In the genomic region with DNA sequence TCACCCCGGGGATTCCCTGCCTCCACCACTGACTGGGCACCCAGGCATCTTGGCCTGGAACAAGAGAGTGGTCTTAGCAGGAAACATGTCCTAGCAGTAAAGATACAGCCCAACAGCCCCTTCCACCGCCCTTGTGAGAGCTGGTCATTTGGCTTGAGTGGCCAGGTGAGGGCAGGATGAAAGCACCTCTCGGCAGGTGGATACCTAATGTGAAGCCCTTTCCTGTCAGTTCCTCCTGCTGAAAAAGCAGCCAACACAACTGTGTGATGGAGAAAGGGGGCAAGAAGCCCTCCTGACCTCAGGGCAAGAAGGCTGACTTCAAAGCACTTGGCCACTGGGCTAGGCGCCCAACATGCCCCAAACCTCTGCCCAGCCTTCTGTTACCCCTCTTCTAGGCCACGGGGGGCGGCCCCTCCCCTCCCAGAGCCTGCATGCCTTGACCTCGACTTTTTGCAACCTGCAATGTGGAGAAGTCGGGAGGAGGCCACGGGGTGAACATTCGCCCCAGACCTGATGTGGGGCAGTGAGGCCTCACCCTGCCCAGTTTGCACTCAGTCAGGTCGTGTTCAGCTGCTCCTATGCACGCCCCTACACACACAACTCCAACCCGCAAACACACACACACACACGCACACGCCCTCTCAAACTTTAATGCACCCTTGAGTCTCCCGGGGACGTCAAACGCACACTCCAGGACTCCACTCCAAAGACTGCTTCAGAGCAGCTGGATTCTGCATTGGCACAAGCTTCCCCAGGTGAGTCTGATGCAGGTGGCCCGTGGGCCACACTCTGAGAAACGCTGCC, we compare ENCODE assay signal across 9 cellular contexts. TPM values are rescaled to one million over a fixed set of nuclear protein-coding genes. Genes with fewer than 3 reads are reported as not detected.
A peak's percentile ranks its signal among the peaks of the same experiment; 100 is the strongest.
DNase-seq lines count a peak whose midpoint lies in the region; ATAC-seq, FAIRE-seq and TF ChIP-seq lines count a peak whose summit lies in the region.
"Had no signal": no experiment of that assay in that cellular context is flagged by ENCODE, and none has a peak within 500 bp of the region (broad histone marks: within the 10 kb centered on the region; RNA-seq: fewer than 3 reads in every experiment).

No MANE protein-coding gene starts in this region.

- H3K79me2 ChIP-seq in endothelial cell of umbilical vein (ENCODE audit: control insufficient read depth, insufficient read depth, low read length): no peaks in the 10 kb centered on the region

- H3K9ac ChIP-seq in BLaER1 (no peak overlapping the region), HUES6 (ENCODE audit: low read length) (no peak overlapping the region), endothelial cell of umbilical vein (replicated peaks; ENCODE audit: extremely low read depth, insufficient read depth, low read length) (no peak overlapping the region)

- ATAC-seq in GM21717 (IDR thresholded peaks at IDR 0.05; ENCODE audit: unreplicated experiment): no peak

- H3K36me3 ChIP-seq in BLaER1 (no peaks in the 10 kb centered on the region), HUES6 (ENCODE audit: control insufficient read depth, insufficient read depth, low read length) (no peaks in the 10 kb centered on the region), endothelial cell of umbilical vein (ENCODE audit: control insufficient read depth in 2 of 2, extremely low read depth in 1 of 2, insufficient read depth in 2 of 2, low read length in 2 of 2) (no peaks in the 10 kb centered on the region)

- H3K9me1 ChIP-seq in endothelial cell of umbilical vein (replicated peaks; ENCODE audit: control insufficient read depth, extremely low read depth, insufficient read depth, low read length): no peaks in the 10 kb centered on the region

- H3K9me3 ChIP-seq in BLaER1 (peaks cover 7% of the 10 kb centered on the region; the same call in 1 of the 2 replicates), HUES6 (ENCODE audit: control insufficient read depth, insufficient read depth, low read depth, low read length) (0 out of 2 replicates have a peak, but pooled peaks cover 3% of the 10 kb centered on the region), endothelial cell of umbilical vein (replicated peaks; ENCODE audit: control insufficient read depth, insufficient read depth, low read length) (no peaks in the 10 kb centered on the region)

- H3K4me3 Mint-ChIP-seq in osteocyte (ENCODE audit: unreplicated experiment): peak overlapping the region; percentile 44

- H3K4me2 ChIP-seq in BLaER1: peak overlapping the region; percentile 80
- no peak overlapping the region for H3K4me2 ChIP-seq in endothelial cell of umbilical vein (ENCODE audit: insufficient read depth, low read length)

- TF ChIP-seq POLR2A in endothelial cell of umbilical vein (IDR thresholded peaks at IDR 0.05; ENCODE audit: low read depth, low read length): no peak

- H3K4me1 ChIP-seq in BLaER1: peaks cover 9% of the 10 kb centered on the region
- H3K4me1 ChIP-seq in HUES6 (ENCODE audit: control insufficient read depth, insufficient read depth, low read length): peaks cover 15% of the 10 kb centered on the region
- no peaks in the 10 kb centered on the region for H3K4me1 ChIP-seq in endothelial cell of umbilical vein (ENCODE audit: control insufficient read depth, extremely low read depth, insufficient read depth, low read length)

- no peak overlapping the region for H2AFZ ChIP-seq in endothelial cell of umbilical vein (ENCODE audit: low read depth, low read length)

- peaks cover 8% of the 10 kb centered on the region for H3K4me1 Mint-ChIP-seq in osteocyte (ENCODE audit: unreplicated experiment)

- no peak for TF ChIP-seq CTCF in endothelial cell of umbilical vein (IDR thresholded peaks at IDR 0.05; ENCODE audit: extremely low read depth in 1 of 2, insufficient read depth in 1 of 2, low read depth in 1 of 2, low read length in 2 of 2)
- no peak for TF ChIP-seq CTCF in osteocyte (IDR thresholded peaks at IDR 0.05)

- FAIRE-seq in endothelial cell of umbilical vein (lab: Jason Lieb, UNC): no peak

- CTCF ChIA-PET in endothelial cell of umbilical vein (lab: Charles Lee): no interaction called here

- POLR2A ChIA-PET in endothelial cell of umbilical vein (lab: Charles Lee): no interaction called here

- H3K27me3 ChIP-seq in BLaER1: peaks cover 44% of the 10 kb centered on the region
- H3K27me3 ChIP-seq in HUES6 (ENCODE audit: control insufficient read depth, insufficient read depth, low read length): peaks cover 50% of the 10 kb centered on the region
- peaks cover 55 to 72% of the 10 kb centered on the region in 2 experiments for H3K27me3 ChIP-seq in endothelial cell of umbilical vein (ENCODE audit: control insufficient read depth in 2 of 2, insufficient read depth in 2 of 2, low read length in 2 of 2)

- intact Hi-C loops in endothelial cell of umbilical vein (cut with micrococcal nuclease): no loop called here

- H4K20me1 ChIP-seq in BLaER1 (no peaks in the 10 kb centered on the region), endothelial cell of umbilical vein (replicated peaks; ENCODE audit: control insufficient read depth, extremely low read depth, insufficient read depth, low read length) (no peaks in the 10 kb centered on the region)

- no peaks in the 10 kb centered on the region for H3K36me3 Mint-ChIP-seq in osteocyte (ENCODE audit: unreplicated experiment)

- H3K9me3 Mint-ChIP-seq in osteocyte (ENCODE audit: unreplicated experiment): peaks cover 3% of the 10 kb centered on the region

- H3K4me3 ChIP-seq in BLaER1 (peak overlapping the region; percentile 58), HUES6 (ENCODE audit: low read depth, low read length) (peak overlapping the region; percentile 64), endothelial cell of umbilical vein (replicated peaks in 1 of 3; ENCODE audit: insufficient read depth in 1 of 3, low read depth in 1 of 3, low read length in 3 of 3) (no peak overlapping the region)

- BruUV-seq in endothelial cell of umbilical vein (replicated peaks; lab: Mats Ljungman, UMichigan): no TSS peak

- no peak overlapping the region for H3K27ac Mint-ChIP-seq in osteocyte (ENCODE audit: unreplicated experiment)

- H3K27ac ChIP-seq in BLaER1 (no peak overlapping the region), HUES6 (ENCODE audit: low read depth, low read length) (no peak overlapping the region), endothelial cell of umbilical vein (ENCODE audit: insufficient read depth, low read depth, low read length) (no peak overlapping the region)

- DNase-seq in endothelial cell of umbilical vein (ENCODE audit: low read depth, low spot score) (no peak), osteocyte (ENCODE audit: extremely low spot score, unreplicated experiment) (no peak), NCI-H1930 (lab: John Stamatoyannopoulos, UW) (no peak), KG1 (lab: John Stamatoyannopoulos, UW) (no peak)
- no peak for DNase-seq in stimulated activated CD4-positive, alpha-beta T cell treated with anti-CD3 and anti-CD28 coated beads, Interleukin-1b, Interleukin-23, amount 100 ng/mL, for 48 hours

- dilution Hi-C loops in endothelial cell of umbilical vein (cut with MboI; ENCODE audit: extremely low pct_ligation_motif_present, low sequenced_read_pairs): no loop called here

- H3K27me3 Mint-ChIP-seq in osteocyte (ENCODE audit: unreplicated experiment): peaks cover 81% of the 10 kb centered on the region

TF ChIP-seq in endothelial cell of umbilical vein, 7 proteins besides CTCF, POLR2A, EP300 and RAD21:
- TF ChIP-seq JUN (IDR thresholded peaks at IDR 0.05; ENCODE audit: borderline replicate concordance, insufficient read depth, insufficient read length, low read depth): no peak
- no peak for TF ChIP-seq FOS (IDR thresholded peaks at IDR 0.05; ENCODE audit: borderline replicate concordance, insufficient read depth, low read length)
- TF ChIP-seq EZH2 (IDR thresholded peaks at IDR 0.05; ENCODE audit: borderline replicate concordance, low read depth, low read length, severe bottlenecking): peak; percentile 48

RNA-seq across cellular contexts. Expression of gene LGI2, which starts 1.1 kb away (rescaled TPM):
- not detected in 2 replicates for total RNA-seq in endothelial cell of umbilical vein
- not detected in 2 replicates for polyA plus RNA-seq in endothelial cell of umbilical vein
- polyA plus RNA-seq in endothelial cell of umbilical vein (2011; cell fraction: cytosol; rRNA removed): not detected in 2 replicates
- not detected in 2 replicates for polyA plus RNA-seq in endothelial cell of umbilical vein (2011; cell fraction: nucleus; rRNA removed)
- 0.03 TPM in 2 replicates for polyA plus RNA-seq in endothelial cell of umbilical vein (2012)
- polyA minus RNA-seq in endothelial cell of umbilical vein: not detected in 2 replicates
- not detected for polyA minus RNA-seq in endothelial cell of umbilical vein (2011; cell fraction: cytosol; rRNA and poly(A)+ RNA removed)
- not detected in 2 replicates for polyA minus RNA-seq in endothelial cell of umbilical vein (2011; cell fraction: nucleus; rRNA and poly(A)+ RNA removed)
- total RNA-seq in osteocyte: 0.08 TPM in 1 of 2 replicates, not detected in the other
- total RNA-seq: fibroblast of villous mesenchyme had no signal

Comparison
In these comparisons a context has a peak if more than half of its experiments do, and no peak if none do; other contexts are left out.
1. H3K4me3 ChIP-seq: peak in BLaER1 (single experiment) and HUES6 (single experiment); none in endothelial cell of umbilical vein (0 of 3).